Comparison of ENCODE assay signal across 13 cellular contexts in genomic region chr4:168815373-168816345, GRCh38.
DNase-seq lines count a peak whose midpoint lies in the region; ATAC-seq, FAIRE-seq and TF ChIP-seq lines count a peak whose summit lies in the region.
"Had no signal": no experiment of that assay in that cellular context is flagged by ENCODE, and none has a peak within 500 bp of the region (broad histone marks: within the 10 kb centered on the region; RNA-seq: fewer than 3 reads in every experiment).

No MANE protein-coding gene starts in this region.

- H3K27ac Mint-ChIP-seq in astrocyte (ENCODE audit: unreplicated experiment) (peak overlapping the region; percentile 95), progenitor cell of endocrine pancreas (peak overlapping the region; percentile 67), glutamatergic neuron (ENCODE audit: unreplicated experiment) (no peak overlapping the region)
- no peak overlapping the region for H3K27ac Mint-ChIP-seq in effector memory CD8-positive, alpha-beta T cell
- H3K27ac Mint-ChIP-seq: T-helper 17 cell had no signal

- peaks cover 52% of the 10 kb centered on the region for H3K4me1 ChIP-seq in astrocyte (ENCODE audit: insufficient read depth, low read length)
- peaks cover 20 to 78% (median 27%) of the 10 kb centered on the region in 3 donors for H3K4me1 ChIP-seq in gastroesophageal sphincter
- H3K4me1 ChIP-seq: BLaER1 had no signal

- H3K9me3 ChIP-seq in astrocyte (ENCODE audit: insufficient read depth, low read depth, low read length) (no peaks in the 10 kb centered on the region), gastroesophageal sphincter (no peaks in the 10 kb centered on the region)
- H3K9me3 ChIP-seq: BLaER1 had no signal

- FAIRE-seq in astrocyte (lab: Jason Lieb, UNC) (peak; percentile 78), D721Med (lab: Jason Lieb, UNC) (no peak)
- FAIRE-seq: GM12891 had no signal

- no peaks in the 10 kb centered on the region for H3K36me3 ChIP-seq in astrocyte (ENCODE audit: insufficient read depth, low read length)
- no peaks in the 10 kb centered on the region for H3K36me3 ChIP-seq in gastroesophageal sphincter
- H3K36me3 ChIP-seq: BLaER1 had no signal

- peak overlapping the region; percentile 43 for H3K9ac ChIP-seq in astrocyte (ENCODE audit: low read length)
- H3K9ac ChIP-seq: BLaER1 had no signal

- no peak overlapping the region for H3K4me3 ChIP-seq in astrocyte (ENCODE audit: insufficient read depth, low read depth, low read length)
- peak overlapping the region; percentile 30 to 35 for H3K4me3 ChIP-seq in gastroesophageal sphincter
- H3K4me3 ChIP-seq: BLaER1 had no signal

- H3K4me3 Mint-ChIP-seq in astrocyte (ENCODE audit: unreplicated experiment) (no peak overlapping the region), progenitor cell of endocrine pancreas (ENCODE audit: low read depth) (no peak overlapping the region), glutamatergic neuron (ENCODE audit: unreplicated experiment) (no peak overlapping the region)
- no peak overlapping the region for H3K4me3 Mint-ChIP-seq in effector memory CD8-positive, alpha-beta T cell

- H3K27me3 ChIP-seq in astrocyte (ENCODE audit: insufficient read depth, low read length) (no peaks in the 10 kb centered on the region), gastroesophageal sphincter (no peaks in the 10 kb centered on the region)

- peak; percentile 54 for TF ChIP-seq EP300 in gastroesophageal sphincter (IDR thresholded peaks at IDR 0.05)

- no peaks in the 10 kb centered on the region for H4K20me1 ChIP-seq in astrocyte (ENCODE audit: insufficient read depth, low read length)
- H4K20me1 ChIP-seq: BLaER1 had no signal

- H3K4me2 ChIP-seq in astrocyte (ENCODE audit: low read length): peak overlapping the region; percentile 50
- H3K4me2 ChIP-seq: BLaER1 had no signal

- peaks cover 15% of the 10 kb centered on the region for H3K36me3 Mint-ChIP-seq in astrocyte (ENCODE audit: low read depth, unreplicated experiment)
- H3K36me3 Mint-ChIP-seq in progenitor cell of endocrine pancreas (ENCODE audit: insufficient read depth): no peaks in the 10 kb centered on the region
- no peaks in the 10 kb centered on the region for H3K36me3 Mint-ChIP-seq in glutamatergic neuron (ENCODE audit: unreplicated experiment)
- no peaks in the 10 kb centered on the region for H3K36me3 Mint-ChIP-seq in effector memory CD8-positive, alpha-beta T cell (ENCODE audit: insufficient read depth)

- no peak overlapping the region for H2AFZ ChIP-seq in astrocyte (ENCODE audit: low read depth, low read length)

- H3K9me3 Mint-ChIP-seq in astrocyte (ENCODE audit: unreplicated experiment) (no peaks in the 10 kb centered on the region), progenitor cell of endocrine pancreas (ENCODE audit: low read depth) (no peaks in the 10 kb centered on the region), glutamatergic neuron (ENCODE audit: unreplicated experiment) (peaks cover 2% of the 10 kb centered on the region)
- no peaks in the 10 kb centered on the region for H3K9me3 Mint-ChIP-seq in effector memory CD8-positive, alpha-beta T cell

- DNase-seq in AG08396 (ENCODE audit: low spot score) (peak; percentile 46), astrocyte (ENCODE audit: low read depth) (peak; percentile 82), progenitor cell of endocrine pancreas (ENCODE audit: low spot score, unreplicated experiment) (no peak), glutamatergic neuron (no peak), D721Med (ENCODE audit: insufficient read length, low spot score) (no peak)
- DNase-seq in effector memory CD8-positive, alpha-beta T cell: no peak
- DNase-seq: activated effector memory CD4-positive, alpha-beta T cell treated with Interleukin-2 at 50 U/mL for 16 hours; NCI-H1694 treated with DMSO at 0.1 percent for 48 hours; T-helper 17 cell had no signal

- no peak for TF ChIP-seq CTCF in astrocyte (IDR thresholded peaks at IDR 0.05; ENCODE audit: insufficient read depth, low read depth, low read length)
- TF ChIP-seq CTCF in gastroesophageal sphincter (IDR thresholded peaks at IDR 0.05): no peak
- TF ChIP-seq CTCF in progenitor cell of endocrine pancreas (IDR thresholded peaks at IDR 0.05; ENCODE audit: unreplicated experiment): no peak
- no peak for TF ChIP-seq CTCF in glutamatergic neuron (IDR thresholded peaks at IDR 0.05; ENCODE audit: partially characterized antibody, unreplicated experiment)
- TF ChIP-seq CTCF in D721Med (IDR thresholded peaks at IDR 0.05; ENCODE audit: insufficient read depth, missing control alignments): no peak

- H3K4me1 Mint-ChIP-seq in astrocyte (ENCODE audit: low read depth, unreplicated experiment) (peaks cover 83% of the 10 kb centered on the region), progenitor cell of endocrine pancreas (ENCODE audit: low read depth) (peaks cover 37% of the 10 kb centered on the region), glutamatergic neuron (ENCODE audit: low read depth, unreplicated experiment) (peaks cover 17% of the 10 kb centered on the region)
- peaks cover 0 to 7% of the 10 kb centered on the region in 2 donors for H3K4me1 Mint-ChIP-seq in effector memory CD8-positive, alpha-beta T cell (ENCODE audit: low read depth in 2 of 2)

- peak in 1 of 2 donors; percentile 22 for TF ChIP-seq POLR2A in gastroesophageal sphincter (IDR thresholded peaks at IDR 0.05)

- peak overlapping the region; percentile 66 for H3K27ac ChIP-seq in astrocyte (ENCODE audit: low read depth, low read length)
- peak overlapping the region; percentile 85 to 100 (median 88) for H3K27ac ChIP-seq in gastroesophageal sphincter
- H3K27ac ChIP-seq: BLaER1 had no signal

- WGBS in gastroesophageal sphincter (ENCODE audit: low coverage in 1 of 2), 2 donors: 13 to 23% methylated on average over 10 to 13 of the region's 14 CpGs

- ATAC-seq in gastroesophageal sphincter (peak; percentile 75), HG02938 (IDR thresholded peaks at IDR 0.05; ENCODE audit: unreplicated experiment) (no peak)
- no peak for ATAC-seq in effector memory CD8-positive, alpha-beta T cell (replicated peaks)

- H3K79me2 ChIP-seq in astrocyte (ENCODE audit: insufficient read depth, low read length): peaks cover 35% of the 10 kb centered on the region

- no peaks in the 10 kb centered on the region for H3K27me3 Mint-ChIP-seq in astrocyte (ENCODE audit: low read depth, unreplicated experiment)
- H3K27me3 Mint-ChIP-seq in progenitor cell of endocrine pancreas: no peaks in the 10 kb centered on the region
- peaks cover 2% of the 10 kb centered on the region for H3K27me3 Mint-ChIP-seq in glutamatergic neuron (ENCODE audit: unreplicated experiment)
- peaks cover 37 to 57% of the 10 kb centered on the region in 2 donors for H3K27me3 Mint-ChIP-seq in effector memory CD8-positive, alpha-beta T cell

Comparison
In these comparisons a context has a peak if more than half of its experiments do, and no peak if none do; other contexts are left out.
1. DNase-seq: peak in AG08396 (single experiment) and astrocyte (single experiment); none in progenitor cell of endocrine pancreas (single experiment), glutamatergic neuron (single experiment), D721Med (single experiment) and effector memory CD8-positive, alpha-beta T cell (0 of 3).
2. H3K27ac Mint-ChIP-seq: peak in astrocyte (single experiment) and progenitor cell of endocrine pancreas (single experiment); none in glutamatergic neuron (single experiment) and effector memory CD8-positive, alpha-beta T cell (0 of 2).